ENCODE assay signal across 29 cellular contexts in the genomic region with DNA sequence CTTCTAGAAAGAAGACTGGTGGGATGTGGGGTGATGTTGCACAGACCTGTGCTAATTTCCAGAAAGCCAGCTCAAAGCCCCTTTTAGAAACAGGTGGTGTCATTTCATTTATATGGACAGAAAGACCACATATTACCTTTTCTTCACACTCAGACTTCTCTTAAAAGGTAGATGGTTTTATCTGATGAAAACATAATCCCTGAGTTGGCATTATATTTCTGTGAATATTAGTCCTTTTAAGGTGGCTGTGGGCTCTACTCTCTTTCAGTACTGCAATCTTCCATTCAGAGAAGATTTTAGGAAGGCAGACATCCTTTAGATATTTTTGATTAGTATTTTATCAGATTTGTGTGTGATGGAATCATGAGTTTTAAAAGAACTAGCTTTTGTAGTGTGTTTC.
"Had no signal": no experiment of that assay in that cellular context is flagged by ENCODE, and none has a peak within 500 bp of the region (broad histone marks: within the 10 kb centered on the region; RNA-seq: fewer than 3 reads in every experiment).

No MANE protein-coding gene starts in this region.

- FAIRE-seq: colon, endometrium, islet of Langerhans, keratinocyte had no signal

- H3K9me3 ChIP-seq: esophagus squamous epithelium, gastrocnemius medialis, lower lobe of right lung, mucosa of descending colon had no signal

- H3K4me1 ChIP-seq: esophagus squamous epithelium, gastrocnemius medialis, left lung, lower lobe of right lung had no signal

- H3K27ac Mint-ChIP-seq: effector memory CD8-positive, alpha-beta T cell; endodermal cell; mesothelial cell of epicardium; naive B cell had no signal

- H3K27me3 Mint-ChIP-seq: effector memory CD8-positive, alpha-beta T cell; naive B cell had no signal

- H3K4me3 ChIP-seq: coronary artery, dorsolateral prefrontal cortex, esophagus squamous epithelium, gastrocnemius medialis, heart right ventricle, left lung, lower lobe of right lung, mucosa of descending colon had no signal

- H3K27me3 ChIP-seq: dorsolateral prefrontal cortex, esophagus squamous epithelium, gastrocnemius medialis, heart right ventricle, left lung had no signal

- H3K4me3 Mint-ChIP-seq: effector memory CD8-positive, alpha-beta T cell; endodermal cell; mesothelial cell of epicardium; naive B cell had no signal

- H3K27ac ChIP-seq: coronary artery, dorsolateral prefrontal cortex, epithelial cell of prostate, esophagus squamous epithelium, gastrocnemius medialis, heart right ventricle, left lung, lower lobe of right lung had no signal

- H3K36me3 Mint-ChIP-seq: naive B cell had no signal

- H3K36me3 ChIP-seq: gastrocnemius medialis, heart right ventricle, left lung, lower lobe of right lung had no signal

- DNase-seq: dermis blood vessel endothelial cell; dorsolateral prefrontal cortex; effector CD4-positive, alpha-beta T cell; effector memory CD8-positive, alpha-beta T cell; endodermal cell; erythroblast; esophagus squamous epithelium; foreskin fibroblast; foreskin melanocyte; gastrocnemius medialis; glutamatergic neuron; head of caudate nucleus; heart right ventricle; hippocampal formation; left cardiac atrium; left lung; left ventricle myocardium superior; lower lobe of right lung; mesenchymal stem cell; mucosa of descending colon; naive B cell had no signal

- H3K4me1 Mint-ChIP-seq: naive B cell had no signal

- H3K9me3 Mint-ChIP-seq: effector memory CD8-positive, alpha-beta T cell; endodermal cell; mesothelial cell of epicardium had no signal

- ATAC-seq: effector memory CD8-positive, alpha-beta T cell; esophagus mucosa; gastrocnemius medialis; heart right ventricle; left cardiac atrium; left lung; left ventricle myocardium superior; lower lobe of right lung; mucosa of descending colon had no signal
